Comparison of ENCODE assay signal across 20 cellular contexts in genomic region chr9:121881920-121882500, GRCh38.
DNase-seq lines count a peak whose midpoint lies in the region; ATAC-seq and TF ChIP-seq lines count a peak whose summit lies in the region.
"Had no signal": no experiment of that assay in that cellular context is flagged by ENCODE, and none has a peak within 500 bp of the region (broad histone marks: within the 10 kb centered on the region; RNA-seq: fewer than 3 reads in every experiment).

No MANE protein-coding gene starts in this region.

- no peak overlapping the region for H3K27ac ChIP-seq in IMR-90 (ENCODE audit: insufficient read depth, low read length)
- H3K27ac ChIP-seq in lower lobe of right lung, result no peak overlapping the region
- H3K27ac ChIP-seq: GM23248, left ventricle myocardium inferior, vagina, WERI-Rb-1 had no signal

- H3K4me2 ChIP-seq in IMR-90 (ENCODE audit: low read depth, low read length), result no peak overlapping the region

- H3K4ac ChIP-seq in IMR-90 (ENCODE audit: low read depth, low read length), result no peak overlapping the region

- no peaks in the 10 kb centered on the region for H3K36me3 ChIP-seq in IMR-90 (ENCODE audit: control insufficient read depth, insufficient read depth, low read length)
- no peaks in the 10 kb centered on the region for H3K36me3 ChIP-seq in lower lobe of right lung
- H3K36me3 ChIP-seq: left ventricle myocardium inferior, vagina, WERI-Rb-1 had no signal

- intact Hi-C loops in IMR-90 (cut with micrococcal nuclease), result no loop called here
- intact Hi-C loops in lower lobe of right lung (cut with DNase I), result no loop called here

- peaks cover 15% of the 10 kb centered on the region for H3K9me1 ChIP-seq in IMR-90 (ENCODE audit: insufficient read depth, low read length)

- TF ChIP-seq CTCF in IMR-90 (conservative IDR thresholded peaks at IDR 0.05; ENCODE audit: low read depth, low read length), result no peak
- TF ChIP-seq CTCF in lower lobe of right lung (IDR thresholded peaks at IDR 0.05), result no peak
- TF ChIP-seq CTCF in foreskin fibroblast (IDR thresholded peaks at IDR 0.05; ENCODE audit: low read depth, low read length), result no peak

- in situ Hi-C loops in IMR-90 (cut with MboI; ENCODE audit: low sequenced_read_pairs), result no loop called here

- BruUV-seq in IMR-90 (replicated peaks; lab: Mats Ljungman, UMichigan), result no TSS peak

- no peak overlapping the region for H3K23ac ChIP-seq in IMR-90 (ENCODE audit: low read depth, low read length)

- no peak overlapping the region for H2BK5ac ChIP-seq in IMR-90 (ENCODE audit: low read depth, low read length, poor library complexity, severe bottlenecking)

- TF ChIP-seq RAD21 in IMR-90 (IDR thresholded peaks at IDR 0.05; ENCODE audit: low read length), result no peak

- H3K4me3 ChIP-seq in IMR-90 (ENCODE audit: insufficient read depth, low read depth, low read length) (no peak overlapping the region), lower lobe of right lung (no peak overlapping the region), foreskin fibroblast (ENCODE audit: low read depth in 1 of 2, low read length in 2 of 2) (no peak overlapping the region)
- H3K4me3 ChIP-seq: GM23248, left ventricle myocardium inferior, vagina had no signal

- 0 out of 2 replicates have a peak, but pooled peaks cover under 1% of the 10 kb centered on the region for H4K20me1 ChIP-seq in IMR-90 (ENCODE audit: insufficient read depth, low read length)

- no peak overlapping the region for H4K8ac ChIP-seq in IMR-90 (ENCODE audit: low read depth in 2 of 2, low read length in 2 of 2)

- H3K79me1 ChIP-seq in IMR-90 (ENCODE audit: low read depth in 1 of 2, low read length in 2 of 2), result no peaks in the 10 kb centered on the region

- WGBS in IMR-90 (ENCODE audit: extremely low coverage in 2 of 2, insufficient read length in 1 of 2), 2 experiments, result no CpG with 5 or more reads among the region's 7 CpGs

- CTCF ChIA-PET in IMR-90 (lab: Yijun Ruan, JAX), result no interaction called here

- H4K5ac ChIP-seq in IMR-90 (ENCODE audit: low read depth, low read length), result no peak overlapping the region

- H3K4me1 ChIP-seq in IMR-90 (ENCODE audit: control insufficient read depth, insufficient read depth, low read length) (peaks cover 3% of the 10 kb centered on the region), lower lobe of right lung (no peaks in the 10 kb centered on the region)

- DNase-seq in DMS53 (lab: John Stamatoyannopoulos, UW) (peak; percentile 95), IMR-90 (no peak), NCI-H748 treated with DMSO at 0.1 percent for 48 hours (lab: John Stamatoyannopoulos, UW) (peak; percentile 14), lower lobe of right lung (no peak), foreskin fibroblast (no peak)
- no peak for DNase-seq in activated CD4-positive, alpha-beta T cell treated with anti-CD3 and anti-CD28 coated beads, Interleukin-2, amount 50 U/mL, for 1 hour
- no peak for DNase-seq in activated CD4-positive, CD25-positive, alpha-beta regulatory T cell treated with anti-CD3 and anti-CD28 coated beads, Interleukin-2, amount 50 U/mL, for 72 hours
- DNase-seq: activated CD4-positive, alpha-beta T cell treated with anti-CD3 and anti-CD28 coated beads, Interleukin-2, amount 10 ng/mL, durations not matched to agents 7 days and 5 days; activated CD8-positive, alpha-beta memory T cell treated with anti-CD3 and anti-CD28 coated beads, Interleukin-2, amount 10 ng/mL, durations not matched to agents 7 days and 5 days; activated naive CD4-positive, alpha-beta T cell; activated T-cell treated with anti-CD3 and anti-CD28 coated beads, Interleukin-2, amount 50 U/mL, for 48 hours; Calu3; GM23248; left ventricle myocardium inferior; naive B cell; OCI-M1; stimulated activated naive CD4-positive, alpha-beta T cell; WERI-Rb-1 had no signal

- ATAC-seq in IMR-90 (ENCODE audit: low read depth) (no peak), lower lobe of right lung (peak; percentile 58 to 72), GM21723 (IDR thresholded peaks at IDR 0.05; ENCODE audit: unreplicated experiment) (no peak)
- ATAC-seq: activated CD8-positive, alpha-beta memory T cell treated with anti-CD3 and anti-CD28 coated beads, Interleukin-2, amount 10 ng/mL, durations not matched to agents 7 days and 5 days had no signal

- H2AK9ac ChIP-seq in IMR-90 (replicated peaks; ENCODE audit: low read depth, low read length, poor library complexity), result no peak overlapping the region

- dilution Hi-C loops in IMR-90 (cut with HindIII; ENCODE audit: low sequenced_read_pairs, unreplicated experiment), result no loop called here

- no peak overlapping the region for H2AFZ ChIP-seq in IMR-90 (replicated peaks; ENCODE audit: low read length, poor library complexity)
- H2AFZ ChIP-seq: GM23248 had no signal

- no peak overlapping the region for H3K9ac ChIP-seq in IMR-90 (ENCODE audit: low read depth, low read length)
- H3K9ac ChIP-seq: GM23248 had no signal

- H2BK120ac ChIP-seq in IMR-90 (ENCODE audit: low read depth, low read length), result no peak overlapping the region

- H3K9me3 ChIP-seq in IMR-90 (ENCODE audit: control insufficient read depth, insufficient read depth, low read length), result no peaks in the 10 kb centered on the region
- no peaks in the 10 kb centered on the region for H3K9me3 ChIP-seq in lower lobe of right lung
- H3K9me3 ChIP-seq: left ventricle myocardium inferior, vagina had no signal

- peaks cover 7% of the 10 kb centered on the region; the same call in 1 of the 2 replicates for H3K27me3 ChIP-seq in IMR-90 (ENCODE audit: control insufficient read depth, insufficient read depth, low read length)
- H3K27me3 ChIP-seq in lower lobe of right lung (ENCODE audit: low read depth), result no peaks in the 10 kb centered on the region
- H3K27me3 ChIP-seq: vagina had no signal

- TF ChIP-seq POLR2A in IMR-90 (IDR thresholded peaks at IDR 0.05; ENCODE audit: low read depth, low read length), result no peak

- H2BK15ac ChIP-seq in IMR-90 (ENCODE audit: low read depth, low read length), result 0 out of 3 replicates have a peak overlapping the region, but pooled peaks have one; percentile 39

- no peak overlapping the region for H4K91ac ChIP-seq in IMR-90 (ENCODE audit: insufficient read depth, low read depth, low read length)

- no peak overlapping the region for H3K18ac ChIP-seq in IMR-90 (ENCODE audit: low read depth, low read length)

- POLR2A ChIA-PET in IMR-90 (lab: Charles Lee; ENCODE audit: unreplicated experiment), result no interaction called here

- H3K56ac ChIP-seq in IMR-90 (ENCODE audit: extremely low read depth, insufficient read depth, low read length), result no peak overlapping the region

- H2AK5ac ChIP-seq in IMR-90 (ENCODE audit: low read depth, low read length), result peak overlapping the region; percentile 76; the same call in 1 of the 2 replicates

- H3K14ac ChIP-seq in IMR-90 (replicated peaks; ENCODE audit: low read depth, low read length), result no peak overlapping the region

- H2BK20ac ChIP-seq in IMR-90 (ENCODE audit: low read depth, low read length), result no peak overlapping the region

TF ChIP-seq in IMR-90, 13 proteins besides CTCF, POLR2A, EP300 and RAD21:
- no peak for TF ChIP-seq BHLHE40 (IDR thresholded peaks at IDR 0.05; ENCODE audit: low read depth, low read length)
- no peak for TF ChIP-seq RCOR1 (IDR thresholded peaks at IDR 0.05; ENCODE audit: insufficient replicate concordance, low read length)
- no peak for TF ChIP-seq MXI1 (IDR thresholded peaks at IDR 0.05; ENCODE audit: borderline replicate concordance, low read depth, low read length)
- no peak for TF ChIP-seq MAFK (IDR thresholded peaks at IDR 0.05; ENCODE audit: low read depth, low read length)
- no peak for TF ChIP-seq RFX5 (IDR thresholded peaks at IDR 0.05; ENCODE audit: low read depth, low read length)
- TF ChIP-seq FOS (IDR thresholded peaks at IDR 0.05; ENCODE audit: low read depth, low read length), result no peak
- no peak for TF ChIP-seq SMC3 (IDR thresholded peaks at IDR 0.05; ENCODE audit: low read depth, low read length)
- TF ChIP-seq NFE2L2 (IDR thresholded peaks at IDR 0.05; ENCODE audit: low read depth, low read length), result no peak
- no peak for TF ChIP-seq ELK1 (IDR thresholded peaks at IDR 0.05; ENCODE audit: borderline replicate concordance, low read depth, low read length)
- no peak for TF ChIP-seq CEBPB (IDR thresholded peaks at IDR 0.05; ENCODE audit: low read depth, low read length)
- TF ChIP-seq USF2 (IDR thresholded peaks at IDR 0.05; ENCODE audit: low read depth, low read length), result no peak
- no peak for TF ChIP-seq MAZ (IDR thresholded peaks at IDR 0.05; ENCODE audit: borderline replicate concordance, low read depth, low read length)
- TF ChIP-seq CHD1 (IDR thresholded peaks at IDR 0.05; ENCODE audit: low read depth, low read length), result no peak

Comparison
In these comparisons a context has a peak if more than half of its experiments do, and no peak if none do; other contexts are left out.
1. DNase-seq: peak in DMS53 (single experiment) and NCI-H748 treated with DMSO at 0.1 percent for 48 hours (single experiment); none in IMR-90 (single experiment), lower lobe of right lung (single experiment), foreskin fibroblast (0 of 2), activated CD4-positive, alpha-beta T cell treated with anti-CD3 and anti-CD28 coated beads, Interleukin-2, amount 50 U/mL, for 1 hour (single experiment) and activated CD4-positive, CD25-positive, alpha-beta regulatory T cell treated with anti-CD3 and anti-CD28 coated beads, Interleukin-2, amount 50 U/mL, for 72 hours (single experiment).
2. ATAC-seq: peak in lower lobe of right lung (2 of 2); none in IMR-90 (single experiment) and GM21723 (single experiment).